19 cellular contexts compared by ENCODE assay signal in genomic region chr2:200794143-200794542, GRCh38.
"Had no signal": no experiment of that assay in that cellular context is flagged by ENCODE, and none has a peak within 500 bp of the region (broad histone marks: within the 10 kb centered on the region; RNA-seq: fewer than 3 reads in every experiment).

No MANE protein-coding gene starts in this region.

- H3K27ac ChIP-seq: KMS-11, SJCRH30 had no signal

- H3K4me2 ChIP-seq: KMS-11 had no signal

- H3K9ac ChIP-seq: KMS-11 had no signal

- H3K36me3 ChIP-seq: SJCRH30 had no signal

- DNase-seq: Kasumi-1, MM.1S, NCI-H1092 treated with DMSO at 0.1 percent for 48 hours, NCI-H1436, NCI-H187, NCI-H2029, NCI-H2081 treated with DMSO at 0.1 percent for 48 hours, NCI-H2171, NCI-H226, NCI-H446, NCI-H510A, NCI-H524 treated with DMSO at 0.1 percent for 48 hours, NCI-H69, NCI-H774, SHP77 treated with DMSO at 0.1 percent for 48 hours, SJCRH30 had no signal

- ATAC-seq: Panc1, SK-N-SH treated with all-trans-retinoic acid at 6 μM for 48 hours had no signal

- H3K4me3 ChIP-seq: SJCRH30 had no signal

- H3K9me3 ChIP-seq: SJCRH30 had no signal
